Comparison of ENCODE assay signal across 1 cellular context in the genomic region with DNA sequence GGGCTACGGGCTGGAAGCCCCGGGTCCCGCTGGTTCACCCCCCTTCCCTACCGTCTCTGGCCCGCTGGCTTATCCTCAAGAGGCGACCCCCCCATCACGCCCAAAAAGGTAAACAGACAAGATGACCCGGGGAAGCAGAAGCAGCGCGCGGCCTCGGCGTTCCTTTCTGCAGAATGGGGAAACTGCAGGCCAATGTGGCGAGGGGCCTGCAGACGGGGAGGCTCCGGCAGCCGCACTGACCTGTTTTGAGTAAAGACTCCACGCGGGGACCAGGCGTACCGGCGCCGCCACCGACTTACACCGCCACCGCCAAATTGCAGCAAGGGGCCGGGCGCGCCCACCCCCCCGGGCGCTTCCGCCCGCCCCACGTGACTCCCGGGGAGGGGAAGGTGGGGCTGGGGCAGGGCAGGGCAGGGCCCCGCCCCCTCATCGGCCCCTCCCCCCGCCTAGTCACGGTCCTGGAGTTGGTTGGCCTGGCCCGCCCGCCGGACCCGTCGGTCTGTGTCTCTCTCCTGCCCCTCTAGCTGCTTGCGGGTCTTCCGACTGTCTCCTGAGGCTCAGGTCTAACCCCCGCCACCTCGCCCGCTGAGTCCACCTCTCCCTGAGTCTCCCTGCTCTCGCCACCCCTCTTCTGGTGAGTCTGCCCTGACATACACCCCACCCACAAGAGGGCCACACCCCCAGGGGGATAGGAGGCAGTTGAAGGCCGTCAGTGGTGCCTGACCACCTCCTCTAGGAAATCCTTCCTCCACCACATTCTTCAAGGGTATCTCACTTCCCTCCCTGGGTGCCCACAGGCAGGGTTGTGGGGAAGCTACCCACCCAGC.
TF ChIP-seq lines count a peak whose summit lies in the region.

A gene (minus strand): TSS at position 321 of the 827 bp plus-strand sequence. CDS start 25,280 bp downstream, outside the sequence.

TF ChIP-seq in HEK293, 187 proteins besides CTCF, POLR2A, EP300 and RAD21 (continued from another document):
- TF ChIP-seq, protein P1, sequence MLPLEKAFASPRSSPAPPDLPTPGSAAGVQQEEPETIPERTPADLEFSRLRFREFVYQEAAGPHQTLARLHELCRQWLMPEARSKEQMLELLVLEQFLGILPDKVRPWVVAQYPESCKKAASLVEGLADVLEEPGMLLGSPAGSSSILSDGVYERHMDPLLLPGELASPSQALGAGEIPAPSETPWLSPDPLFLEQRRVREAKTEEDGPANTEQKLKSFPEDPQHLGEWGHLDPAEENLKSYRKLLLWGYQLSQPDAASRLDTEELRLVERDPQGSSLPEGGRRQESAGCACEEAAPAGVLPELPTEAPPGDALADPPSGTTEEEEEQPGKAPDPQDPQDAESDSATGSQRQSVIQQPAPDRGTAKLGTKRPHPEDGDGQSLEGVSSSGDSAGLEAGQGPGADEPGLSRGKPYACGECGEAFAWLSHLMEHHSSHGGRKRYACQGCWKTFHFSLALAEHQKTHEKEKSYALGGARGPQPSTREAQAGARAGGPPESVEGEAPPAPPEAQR (tag by site-specific recombination; IDR thresholded peaks at IDR 0.05): no peak
- TF ChIP-seq ZNF76 (tag by site-specific recombination; IDR thresholded peaks at IDR 0.05; ENCODE audit: borderline replicate concordance, low read depth) (0 out of 2 replicates have a peak, but pooled peaks have one; percentile 30), KLF10 (tag by site-specific recombination; IDR thresholded peaks at IDR 0.05) (peak; percentile 91), ZBTB7A (tag by site-specific recombination; IDR thresholded peaks at IDR 0.05; ENCODE audit: low read depth) (0 out of 2 replicates have a peak, but pooled peaks have one; percentile 75), ZNF837 (tag by site-specific recombination; IDR thresholded peaks at IDR 0.05) (no peak), EGR2 (tag by site-specific recombination; IDR thresholded peaks at IDR 0.05; ENCODE audit: low read depth) (peak; percentile 23; the same call in 1 of the 2 replicates), KLF16 (tag by site-specific recombination; IDR thresholded peaks at IDR 0.05) (peak; percentile 75; the same call in 1 of the 2 replicates), ZSCAN30 (tag by site-specific recombination; IDR thresholded peaks at IDR 0.05) (no peak), ZFHX2 (tag by site-specific recombination; conservative IDR thresholded peaks at IDR 0.05) (peak; percentile 8; the same call in 1 of the 2 replicates), ZNF112 (tag by site-specific recombination; IDR thresholded peaks at IDR 0.05) (no peak)
- TF ChIP-seq, protein P2, sequence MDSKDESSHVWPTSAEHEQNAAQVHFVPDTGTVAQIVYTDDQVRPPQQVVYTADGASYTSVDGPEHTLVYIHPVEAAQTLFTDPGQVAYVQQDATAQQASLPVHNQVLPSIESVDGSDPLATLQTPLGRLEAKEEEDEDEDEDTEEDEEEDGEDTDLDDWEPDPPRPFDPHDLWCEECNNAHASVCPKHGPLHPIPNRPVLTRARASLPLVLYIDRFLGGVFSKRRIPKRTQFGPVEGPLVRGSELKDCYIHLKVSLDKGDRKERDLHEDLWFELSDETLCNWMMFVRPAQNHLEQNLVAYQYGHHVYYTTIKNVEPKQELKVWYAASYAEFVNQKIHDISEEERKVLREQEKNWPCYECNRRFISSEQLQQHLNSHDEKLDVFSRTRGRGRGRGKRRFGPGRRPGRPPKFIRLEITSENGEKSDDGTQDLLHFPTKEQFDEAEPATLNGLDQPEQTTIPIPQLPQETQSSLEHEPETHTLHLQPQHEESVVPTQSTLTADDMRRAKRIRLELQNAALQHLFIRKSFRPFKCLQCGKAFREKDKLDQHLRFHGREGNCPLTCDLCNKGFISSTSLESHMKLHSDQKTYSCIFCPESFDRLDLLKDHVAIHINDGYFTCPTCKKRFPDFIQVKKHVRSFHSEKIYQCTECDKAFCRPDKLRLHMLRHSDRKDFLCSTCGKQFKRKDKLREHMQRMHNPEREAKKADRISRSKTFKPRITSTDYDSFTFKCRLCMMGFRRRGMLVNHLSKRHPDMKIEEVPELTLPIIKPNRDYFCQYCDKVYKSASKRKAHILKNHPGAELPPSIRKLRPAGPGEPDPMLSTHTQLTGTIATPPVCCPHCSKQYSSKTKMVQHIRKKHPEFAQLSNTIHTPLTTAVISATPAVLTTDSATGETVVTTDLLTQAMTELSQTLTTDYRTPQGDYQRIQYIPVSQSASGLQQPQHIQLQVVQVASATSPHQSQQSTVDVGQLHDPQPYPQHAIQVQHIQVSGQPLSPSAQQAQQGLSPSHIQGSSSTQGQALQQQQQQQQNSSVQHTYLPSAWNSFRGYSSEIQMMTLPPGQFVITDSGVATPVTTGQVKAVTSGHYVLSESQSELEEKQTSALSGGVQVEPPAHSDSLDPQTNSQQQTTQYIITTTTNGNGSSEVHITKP (tag by site-specific recombination; IDR thresholded peaks at IDR 0.05): peak; percentile 82
- TF ChIP-seq, protein P3, sequence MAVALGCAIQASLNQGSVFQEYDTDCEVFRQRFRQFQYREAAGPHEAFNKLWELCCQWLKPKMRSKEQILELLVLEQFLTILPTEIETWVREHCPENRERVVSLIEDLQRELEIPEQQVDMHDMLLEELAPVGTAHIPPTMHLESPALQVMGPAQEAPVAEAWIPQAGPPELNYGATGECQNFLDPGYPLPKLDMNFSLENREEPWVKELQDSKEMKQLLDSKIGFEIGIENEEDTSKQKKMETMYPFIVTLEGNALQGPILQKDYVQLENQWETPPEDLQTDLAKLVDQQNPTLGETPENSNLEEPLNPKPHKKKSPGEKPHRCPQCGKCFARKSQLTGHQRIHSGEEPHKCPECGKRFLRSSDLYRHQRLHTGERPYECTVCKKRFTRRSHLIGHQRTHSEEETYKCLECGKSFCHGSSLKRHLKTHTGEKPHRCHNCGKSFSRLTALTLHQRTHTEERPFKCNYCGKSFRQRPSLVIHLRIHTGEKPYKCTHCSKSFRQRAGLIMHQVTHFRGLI (tag by site-specific recombination; IDR thresholded peaks at IDR 0.05): 0 out of 2 replicates have a peak, but pooled peaks have one; percentile 30
- TF ChIP-seq, protein P4, sequence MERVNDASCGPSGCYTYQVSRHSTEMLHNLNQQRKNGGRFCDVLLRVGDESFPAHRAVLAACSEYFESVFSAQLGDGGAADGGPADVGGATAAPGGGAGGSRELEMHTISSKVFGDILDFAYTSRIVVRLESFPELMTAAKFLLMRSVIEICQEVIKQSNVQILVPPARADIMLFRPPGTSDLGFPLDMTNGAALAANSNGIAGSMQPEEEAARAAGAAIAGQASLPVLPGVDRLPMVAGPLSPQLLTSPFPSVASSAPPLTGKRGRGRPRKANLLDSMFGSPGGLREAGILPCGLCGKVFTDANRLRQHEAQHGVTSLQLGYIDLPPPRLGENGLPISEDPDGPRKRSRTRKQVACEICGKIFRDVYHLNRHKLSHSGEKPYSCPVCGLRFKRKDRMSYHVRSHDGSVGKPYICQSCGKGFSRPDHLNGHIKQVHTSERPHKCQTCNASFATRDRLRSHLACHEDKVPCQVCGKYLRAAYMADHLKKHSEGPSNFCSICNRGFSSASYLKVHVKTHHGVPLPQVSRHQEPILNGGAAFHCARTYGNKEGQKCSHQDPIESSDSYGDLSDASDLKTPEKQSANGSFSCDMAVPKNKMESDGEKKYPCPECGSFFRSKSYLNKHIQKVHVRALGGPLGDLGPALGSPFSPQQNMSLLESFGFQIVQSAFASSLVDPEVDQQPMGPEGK (tag by site-specific recombination; IDR thresholded peaks at IDR 0.05): peak; percentile 79
